In the genomic region with DNA sequence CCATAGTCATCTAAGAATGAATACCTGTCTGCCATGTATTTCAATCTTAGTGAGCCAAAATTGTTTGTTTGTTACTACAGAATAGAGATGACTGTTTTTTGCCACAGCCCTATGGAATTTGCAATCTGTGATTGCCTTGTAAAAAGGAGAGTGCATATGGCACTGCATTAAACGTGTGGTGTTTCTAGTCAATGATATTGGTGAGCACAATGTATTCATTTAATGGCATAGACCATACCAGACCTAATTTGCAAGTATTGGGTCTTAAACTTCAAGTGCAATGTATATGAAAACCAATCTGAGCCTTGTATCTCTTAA, we compare ENCODE assay signal across 23 cellular contexts. TPM values are rescaled to one million over a fixed set of nuclear protein-coding genes. Genes with fewer than 3 reads are reported as not detected.
DNase-seq lines count a peak whose midpoint lies in the region; ATAC-seq, FAIRE-seq and TF ChIP-seq lines count a peak whose summit lies in the region.
"Had no signal": no experiment of that assay in that cellular context is flagged by ENCODE, and none has a peak within 500 bp of the region (broad histone marks: within the 10 kb centered on the region; RNA-seq: fewer than 3 reads in every experiment).

No MANE protein-coding gene starts in this region.

- H3K4me3 ChIP-seq in IMR-90 (ENCODE audit: insufficient read depth, low read depth, low read length) (no peak overlapping the region), GM12878 (no peak overlapping the region)
- H3K4me3 ChIP-seq: BLaER1 treated with 17β-estradiol and CSF1 and Interleukin-3, amounts not matched to agents 10 nM and 100 nM; GM23248 had no signal

- peaks cover 15% of the 10 kb centered on the region for H3K36me3 ChIP-seq in IMR-90 (ENCODE audit: control insufficient read depth, insufficient read depth, low read length)
- H3K36me3 ChIP-seq in GM12878 (ENCODE audit: control insufficient read depth in 2 of 2, insufficient read depth in 2 of 2, low read length in 1 of 2) = peaks cover 8 to 36% of the 10 kb centered on the region in 2 experiments

- H3K4me2 ChIP-seq in IMR-90 (ENCODE audit: low read depth, low read length) (no peak overlapping the region), GM12878 (ENCODE audit: control insufficient read depth, insufficient read depth) (no peak overlapping the region)
- H3K4me2 ChIP-seq: BLaER1 treated with 17β-estradiol and CSF1 and Interleukin-3, amounts not matched to agents 10 nM and 100 nM had no signal

- H3K79me2 ChIP-seq in GM12878 (ENCODE audit: control insufficient read depth, insufficient read depth, low read length) = no peaks in the 10 kb centered on the region

- H3K9me1 ChIP-seq in IMR-90 (ENCODE audit: insufficient read depth, low read length) = no peaks in the 10 kb centered on the region

- H2BK5ac ChIP-seq in IMR-90 (ENCODE audit: low read depth, low read length, poor library complexity, severe bottlenecking) = no peak overlapping the region

- no peak overlapping the region for H4K8ac ChIP-seq in IMR-90 (ENCODE audit: low read depth in 2 of 2, low read length in 2 of 2)

- no peak overlapping the region for H3K4me3 Mint-ChIP-seq in activated CD8-positive, alpha-beta memory T cell treated with anti-CD3 and anti-CD28 coated beads, Interleukin-2, amount 10 ng/mL, durations not matched to agents 7 days and 5 days
- H3K4me3 Mint-ChIP-seq: CD14-positive monocyte; CD4-positive, alpha-beta T cell; CD8-positive, alpha-beta memory T cell had no signal

- H3K9ac ChIP-seq in IMR-90 (ENCODE audit: low read depth, low read length) = no peak overlapping the region
- no peak overlapping the region for H3K9ac ChIP-seq in GM12878 (ENCODE audit: control insufficient read depth, insufficient read depth, low read length)
- H3K9ac ChIP-seq: BLaER1 treated with 17β-estradiol and CSF1 and Interleukin-3, amounts not matched to agents 10 nM and 100 nM; GM23248 had no signal

- TF ChIP-seq CTCF in IMR-90 (conservative IDR thresholded peaks at IDR 0.05; ENCODE audit: low read depth, low read length) (no peak), GM12878 (IDR thresholded peaks at IDR 0.05 in 2 of 3, conservative IDR thresholded peaks at IDR 0.05 in 1 of 3; ENCODE audit: control insufficient read depth in 2 of 3, extremely low read depth in 1 of 3, insufficient read depth in 1 of 3, low read depth in 3 of 3, low read length in 3 of 3) (no peak)

- POLR2A ChIA-PET in IMR-90 (lab: Charles Lee; ENCODE audit: unreplicated experiment) = no interaction called here
- POLR2A ChIA-PET in GM12878 (lab: Charles Lee) = no interaction called here

- TF ChIP-seq RAD21 in IMR-90 (IDR thresholded peaks at IDR 0.05; ENCODE audit: low read length) = no peak
- no peak for TF ChIP-seq RAD21 in GM12878 (IDR thresholded peaks at IDR 0.05; ENCODE audit: insufficient read depth, low read depth, low read length)

- TF ChIP-seq EP300 in GM12878 (IDR thresholded peaks at IDR 0.05; ENCODE audit: borderline replicate concordance in 1 of 2, control insufficient read depth in 1 of 2, low read depth in 2 of 2, low read length in 2 of 2) = no peak

- peaks cover 57% of the 10 kb centered on the region for H3K36me3 Mint-ChIP-seq in activated CD8-positive, alpha-beta memory T cell treated with anti-CD3 and anti-CD28 coated beads, Interleukin-2, amount 10 ng/mL, durations not matched to agents 7 days and 5 days

- no peak overlapping the region for H3K4ac ChIP-seq in IMR-90 (ENCODE audit: low read depth, low read length)

- no peak overlapping the region for H3K27ac Mint-ChIP-seq in activated CD8-positive, alpha-beta memory T cell treated with anti-CD3 and anti-CD28 coated beads, Interleukin-2, amount 10 ng/mL, durations not matched to agents 7 days and 5 days
- H3K27ac Mint-ChIP-seq: CD4-positive, alpha-beta T cell had no signal

- no peak for FAIRE-seq in GM12891 (lab: Jason Lieb, UNC)
- FAIRE-seq in GM12878 (lab: Jason Lieb, UNC) = no peak
- FAIRE-seq: D721Med, H1 had no signal

- no peaks in the 10 kb centered on the region for H3K27me3 ChIP-seq in IMR-90 (ENCODE audit: control insufficient read depth, insufficient read depth, low read length)
- H3K27me3 ChIP-seq in GM12878 (replicated peaks in 1 of 2; ENCODE audit: control insufficient read depth in 2 of 2, insufficient read depth in 2 of 2, low read length in 1 of 2) = no peaks in the 10 kb centered on the region
- H3K27me3 ChIP-seq: BE2C; BLaER1 treated with 17β-estradiol and CSF1 and Interleukin-3, amounts not matched to agents 10 nM and 100 nM had no signal

- H4K91ac ChIP-seq in IMR-90 (ENCODE audit: insufficient read depth, low read depth, low read length) = no peak overlapping the region

- no peak overlapping the region for H3K23ac ChIP-seq in IMR-90 (ENCODE audit: low read depth, low read length)

- no peak overlapping the region for H2BK20ac ChIP-seq in IMR-90 (ENCODE audit: low read depth, low read length)

- CTCF ChIA-PET in IMR-90 (lab: Yijun Ruan, JAX) = no interaction called here
- CTCF ChIA-PET in GM12878 (lab: Yijun Ruan, JAX) = no interaction called here
- CTCF ChIA-PET in activated CD8-positive, alpha-beta memory T cell treated with anti-CD3 and anti-CD28 coated beads, Interleukin-2, amount 10 ng/mL, durations not matched to agents 7 days and 5 days (lab: Charles Lee) = no interaction called here

- peaks cover 0 to 4% of the 10 kb centered on the region in 2 experiments; a peak in 1 of 4 replicates for H3K79me1 ChIP-seq in IMR-90 (ENCODE audit: low read depth in 1 of 2, low read length in 2 of 2)

- TF ChIP-seq POLR2A in GM12891 (IDR thresholded peaks at IDR 0.05; ENCODE audit: low read depth, low read length) = no peak
- peak; percentile 26; the same call in 1 of the 2 replicates for TF ChIP-seq POLR2A in IMR-90 (IDR thresholded peaks at IDR 0.05; ENCODE audit: low read depth, low read length)
- TF ChIP-seq POLR2A in GM12878 (IDR thresholded peaks at IDR 0.05; ENCODE audit: low read depth, low read length) = no peak
- peak; percentile 60 for TF ChIP-seq POLR2A in erythroblast (IDR thresholded peaks at IDR 0.05; ENCODE audit: low read length)

- DNase-seq in GM12891 (ENCODE audit: insufficient read length, low spot score) = no peak
- DNase-seq in IMR-90 = no peak
- DNase-seq in GM12878 (ENCODE audit: low read depth, low spot score) = no peak
- no peak for DNase-seq in erythroblast (lab: John Stamatoyannopoulos, UW)
- DNase-seq in AG08395 (ENCODE audit: low spot score) = no peak
- DNase-seq in activated CD8-positive, alpha-beta memory T cell treated with anti-CD3 and anti-CD28 coated beads, Interleukin-2, amount 10 ng/mL, durations not matched to agents 7 days and 5 days = no peak
- no peak for DNase-seq in AG08396 (ENCODE audit: low spot score)
- DNase-seq: AML-193; BE2C; CD4-positive, alpha-beta T cell; CD8-positive, alpha-beta memory T cell; DMS 273 treated with DMSO at 0.1 percent for 48 hours; DMS79; EL; GDM1; GM23248; H7; HCEC 1CT had no signal

- WGBS in IMR-90 (ENCODE audit: extremely low coverage in 2 of 2, insufficient read length in 1 of 2), 2 experiments = no CpG with 5 or more reads among the region's 1 CpG
- WGBS in GM12878 (ENCODE audit: insufficient coverage, insufficient replicate concordance, low lambda C conversion rate, missing lambda C conversion rate) = 94% methylated on average over 1 of the region's 1 CpG

- peaks cover 18% of the 10 kb centered on the region for H3K4me1 Mint-ChIP-seq in activated CD8-positive, alpha-beta memory T cell treated with anti-CD3 and anti-CD28 coated beads, Interleukin-2, amount 10 ng/mL, durations not matched to agents 7 days and 5 days

- H3K27ac ChIP-seq in IMR-90 (ENCODE audit: insufficient read depth, low read length) (no peak overlapping the region), GM12878 (ENCODE audit: control insufficient read depth, insufficient read depth) (no peak overlapping the region)
- H3K27ac ChIP-seq: BLaER1 treated with 17β-estradiol and CSF1 and Interleukin-3, amounts not matched to agents 10 nM and 100 nM; GM23248 had no signal

- dilution Hi-C loops in IMR-90 (cut with HindIII; ENCODE audit: low sequenced_read_pairs, unreplicated experiment) = no loop called here

- H2AFZ ChIP-seq in IMR-90 (replicated peaks; ENCODE audit: low read length, poor library complexity) (no peak overlapping the region), GM12878 (ENCODE audit: control insufficient read depth, low read depth, low read length) (no peak overlapping the region)
- H2AFZ ChIP-seq: GM23248 had no signal

- H4K20me1 ChIP-seq in IMR-90 (ENCODE audit: insufficient read depth, low read length) (no peaks in the 10 kb centered on the region), GM12878 (ENCODE audit: control insufficient read depth, insufficient read depth) (no peaks in the 10 kb centered on the region)

- BruUV-seq in IMR-90 (replicated peaks; lab: Mats Ljungman, UMichigan) (no TSS peak), GM12878 (replicated peaks; lab: Mats Ljungman, UMichigan) (TSS peak; percentile 1)

- SMC1A ChIA-PET in GM12878 (lab: Charles Lee; ENCODE audit: uncharacterized antibody, unreplicated experiment) = no interaction called here

- intact Hi-C loops in IMR-90 (cut with micrococcal nuclease) (no loop called here), GM12878 (cut with micrococcal nuclease; ENCODE audit: unreplicated experiment) (no loop called here)

- H3K9me3 ChIP-seq in IMR-90 (ENCODE audit: control insufficient read depth, insufficient read depth, low read length) (no peaks in the 10 kb centered on the region), GM12878 (replicated peaks; ENCODE audit: control insufficient read depth, insufficient read depth, low read length) (no peaks in the 10 kb centered on the region)
- H3K9me3 ChIP-seq: BE2C had no signal

- H3K9me3 Mint-ChIP-seq in activated CD8-positive, alpha-beta memory T cell treated with anti-CD3 and anti-CD28 coated beads, Interleukin-2, amount 10 ng/mL, durations not matched to agents 7 days and 5 days (ENCODE audit: low read depth) = no peaks in the 10 kb centered on the region
- H3K9me3 Mint-ChIP-seq: CD4-positive, alpha-beta T cell; CD8-positive, alpha-beta memory T cell had no signal

- H3K56ac ChIP-seq in IMR-90 (ENCODE audit: extremely low read depth, insufficient read depth, low read length) = no peak overlapping the region

- no peak overlapping the region for H4K5ac ChIP-seq in IMR-90 (ENCODE audit: low read depth, low read length)

- in situ Hi-C loops in IMR-90 (cut with MboI; ENCODE audit: low sequenced_read_pairs) = no loop called here
- in situ Hi-C loops in GM12878 (cut with MboI) = no loop called here

- RAD21 ChIA-PET in GM12878 (lab: Charles Lee; ENCODE audit: unreplicated experiment) = no interaction called here

- H3K27me3 Mint-ChIP-seq in activated CD8-positive, alpha-beta memory T cell treated with anti-CD3 and anti-CD28 coated beads, Interleukin-2, amount 10 ng/mL, durations not matched to agents 7 days and 5 days = no peaks in the 10 kb centered on the region
- H3K27me3 Mint-ChIP-seq: CD4-positive, alpha-beta T cell; CD8-positive, alpha-beta memory T cell had no signal

- no peak overlapping the region for H3K18ac ChIP-seq in IMR-90 (ENCODE audit: low read depth, low read length)

- H3K4me1 ChIP-seq in IMR-90 (ENCODE audit: control insufficient read depth, insufficient read depth, low read length) (no peaks in the 10 kb centered on the region), GM12878 (ENCODE audit: control insufficient read depth, insufficient read depth, low read length) (0 out of 2 replicates have a peak, but pooled peaks cover 4% of the 10 kb centered on the region)
- H3K4me1 ChIP-seq: BE2C had no signal

- no peak overlapping the region for H2AK5ac ChIP-seq in IMR-90 (ENCODE audit: low read depth, low read length)

- H3K14ac ChIP-seq in IMR-90 (replicated peaks; ENCODE audit: low read depth, low read length) = no peak overlapping the region

- ATAC-seq in IMR-90 (ENCODE audit: low read depth) (no peak), GM12878 (no peak), GM18909 (IDR thresholded peaks at IDR 0.05; ENCODE audit: poor library complexity, unreplicated experiment) (no peak)
- ATAC-seq in activated CD8-positive, alpha-beta memory T cell treated with anti-CD3 and anti-CD28 coated beads, Interleukin-2, amount 10 ng/mL, durations not matched to agents 7 days and 5 days = no peak

- H2BK15ac ChIP-seq in IMR-90 (ENCODE audit: low read depth, low read length) = no peak overlapping the region

- no peak overlapping the region for H2BK120ac ChIP-seq in IMR-90 (ENCODE audit: low read depth, low read length)

- no peak overlapping the region for H2AK9ac ChIP-seq in IMR-90 (replicated peaks; ENCODE audit: low read depth, low read length, poor library complexity)

RNA-seq across cellular contexts. Expression of a gene that starts 11.3 kb away (rescaled TPM):
- polyA plus RNA-seq in GM12891 (2012; ENCODE audit: low read depth, missing spikeins) = 53.3 TPM
- total RNA-seq in IMR-90 (2012; rRNA removed) = 26.0 and 32.8 TPM in 2 replicates
- polyA plus RNA-seq in IMR-90 (2012; rRNA removed) = 19.0 and 19.9 TPM in 2 replicates
- 14.0 and 17.9 TPM in 2 replicates for polyA plus RNA-seq in IMR-90 (2012; cell fraction: cytosol; rRNA removed)
- 17.2 and 44.5 TPM in 2 replicates for polyA plus RNA-seq in IMR-90 (2012; cell fraction: nucleus; rRNA removed; ENCODE audit: low replicate concordance)
- 159 and 167 TPM in 2 replicates for total RNA-seq in GM12878 (2013; cell fraction: nucleolus; rRNA removed)
- 156 and 187 TPM in 2 replicates for total RNA-seq in GM12878 (2014; rRNA removed)
- total RNA-seq in GM12878 (2014; rRNA removed; fragmentation: Illumina TruSeq; extraction: Trizol) = 97.0 and 103 TPM in 2 replicates
- 119 and 131 TPM in 2 replicates for total RNA-seq in GM12878 (2021)
- polyA plus RNA-seq in GM12878 (2011; ENCODE audit: low read depth) = 66.1 TPM
- 168 and 196 TPM in 2 replicates for polyA plus RNA-seq in GM12878 (2011; rRNA removed)
- 155 and 156 TPM in 2 replicates for polyA plus RNA-seq in GM12878 (2011; cell fraction: cytosol; rRNA removed)
- polyA plus RNA-seq in GM12878 (2011; cell fraction: nucleus; rRNA removed) = 92.5 and 100 TPM in 2 replicates
- 82.7 and 115 TPM in 2 replicates for polyA plus RNA-seq in GM12878 (2012)
- polyA plus RNA-seq in GM12878 (2014; fragmentation: Illumina TruSeq; extraction: Trizol) = 85.2 and 108 TPM in 2 replicates
- 10 to 100 TPM; 29.6 to 43.4 TPM for polyA plus RNA-seq in GM12878 (2014; fragmentation: Nextera tagmentation; extraction: Ambion mirVana)
- 128 and 136 TPM in 2 replicates for polyA plus RNA-seq in GM12878 (2014; rRNA removed)
- 10 to 100 TPM; 65.6 to 66.1 TPM for polyA plus RNA-seq in GM12878 (2016; fragmentation: Nextera tagmentation; extraction: Ambion mirVana)
- polyA minus RNA-seq in GM12878 (2011; rRNA and poly(A)+ RNA removed) = 146 and 169 TPM in 2 replicates
- polyA minus RNA-seq in GM12878 (2011; cell fraction: cytosol; rRNA and poly(A)+ RNA removed) = 78.2 and 84.5 TPM in 2 replicates
- polyA minus RNA-seq in GM12878 (2011; cell fraction: nucleus; rRNA and poly(A)+ RNA removed) = 115 and 158 TPM in 2 replicates
- 100 to 1,000 TPM; 145 to 164 TPM for total RNA-seq in activated CD8-positive, alpha-beta memory T cell treated with anti-CD3 and anti-CD28 coated beads, Interleukin-2, amount 10 ng/mL, durations not matched to agents 7 days and 5 days

Comparison
In these comparisons a context has a peak if more than half of its experiments do, and no peak if none do; other contexts are left out.
1. POLR2A ChIP-seq: peak in IMR-90 (single experiment) and erythroblast (single experiment); none in GM12891 (single experiment) and GM12878 (single experiment).